In the genomic region with DNA sequence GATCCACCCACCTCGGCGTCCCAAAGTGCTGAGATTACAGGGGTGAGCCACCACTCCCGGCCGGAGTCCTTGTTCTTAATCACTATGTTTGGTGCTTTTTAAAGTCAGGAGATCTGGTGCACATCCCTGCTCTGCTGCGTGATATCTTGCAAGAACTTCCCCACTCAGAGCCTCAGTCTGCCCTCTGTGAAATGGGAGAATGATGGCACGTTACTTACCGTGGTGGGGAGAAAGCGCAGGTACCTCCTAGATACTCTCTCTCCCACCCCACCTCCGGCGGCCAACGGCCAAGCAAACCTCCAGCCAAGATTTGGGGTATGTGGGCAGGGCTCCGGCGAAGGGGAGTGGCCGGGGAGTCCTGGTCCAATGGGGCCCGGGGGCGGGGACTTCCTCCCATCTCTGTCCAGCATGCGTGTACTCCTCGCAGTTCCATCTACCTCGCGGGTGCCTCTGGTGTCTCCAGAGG, we compare ENCODE assay signal across 8 cellular contexts. TPM values are rescaled to one million over a fixed set of nuclear protein-coding genes. Genes with fewer than 3 reads are reported as not detected.
DNase-seq lines count a peak whose midpoint lies in the region; ATAC-seq, FAIRE-seq and TF ChIP-seq lines count a peak whose summit lies in the region.

Gene RYR1, plus strand, starts transcription at position 424 of the 466 bp plus-strand sequence. CDS start 139 bp downstream, outside the sequence.

- TF ChIP-seq CTCF in brain (conservative IDR thresholded peaks at IDR 0.05): no peak
- no peak for TF ChIP-seq CTCF in left lung (IDR thresholded peaks at IDR 0.05)

- H3K9me3 ChIP-seq in left lung: no peaks in the 10 kb centered on the region

- ATAC-seq in left lung: peak; percentile 78

- H3K27ac Mint-ChIP-seq in brain: peak within 1 kb of the TSS in 3 of 5 experiments; percentile 5 to 86 (median 81)
- no peak within 1 kb of the TSS for H3K27ac Mint-ChIP-seq in stimulated activated naive CD8-positive, alpha-beta T cell treated with anti-CD3 and anti-CD28 coated beads, Interleukin-15, Interleukin-2, amounts not matched to agents 100 ng/mL and 50 ng/mL, for 24 hours

- intact Hi-C loops in left lung (cut with DNase I): no loop called here

- FAIRE-seq in GM12892 (lab: Jason Lieb, UNC) (no peak), H54 (lab: Jason Lieb, UNC) (no peak)

- H3K36me3 Mint-ChIP-seq in brain: no peaks in the 10 kb centered on the region
- no peaks in the 10 kb centered on the region for H3K36me3 Mint-ChIP-seq in stimulated activated naive CD8-positive, alpha-beta T cell treated with anti-CD3 and anti-CD28 coated beads, Interleukin-15, Interleukin-2, amounts not matched to agents 100 ng/mL and 50 ng/mL, for 24 hours (ENCODE audit: low read depth)

- H3K36me3 ChIP-seq in left lung: no peaks in the 10 kb centered on the region

- peaks cover 31% of the 10 kb centered on the region for H3K27me3 Mint-ChIP-seq in brain
- H3K27me3 Mint-ChIP-seq in stimulated activated naive CD8-positive, alpha-beta T cell treated with anti-CD3 and anti-CD28 coated beads, Interleukin-15, Interleukin-2, amounts not matched to agents 100 ng/mL and 50 ng/mL, for 24 hours: peaks cover 21% of the 10 kb centered on the region

- no peak within 1 kb of the TSS for H3K27ac ChIP-seq in left lung

- peak; percentile 74 for DNase-seq in GM12892 (ENCODE audit: insufficient read length)
- peak in 3 of 5 donors; percentile 17 to 64 (median 23) for DNase-seq in T-helper 1 cell
- peak; percentile 69 to 94 for DNase-seq in left lung
- no peak for DNase-seq in NCI-H1436 treated with DMSO at 0.1 percent for 48 hours (lab: John Stamatoyannopoulos, UW)
- DNase-seq in NCI-H446 treated with DMSO at 0.1 percent for 48 hours (lab: John Stamatoyannopoulos, UW): no peak
- DNase-seq in H54 (ENCODE audit: insufficient read length, low spot score): no peak

- peaks cover 12 to 68% of the 10 kb centered on the region in 2 donors for H3K27me3 ChIP-seq in left lung

- no peaks in the 10 kb centered on the region for H3K9me3 Mint-ChIP-seq in brain
- no peaks in the 10 kb centered on the region for H3K9me3 Mint-ChIP-seq in stimulated activated naive CD8-positive, alpha-beta T cell treated with anti-CD3 and anti-CD28 coated beads, Interleukin-15, Interleukin-2, amounts not matched to agents 100 ng/mL and 50 ng/mL, for 24 hours

- peaks cover 14% of the 10 kb centered on the region for H3K4me1 Mint-ChIP-seq in brain
- H3K4me1 Mint-ChIP-seq in stimulated activated naive CD8-positive, alpha-beta T cell treated with anti-CD3 and anti-CD28 coated beads, Interleukin-15, Interleukin-2, amounts not matched to agents 100 ng/mL and 50 ng/mL, for 24 hours (ENCODE audit: low read depth): peaks cover 28% of the 10 kb centered on the region

- H3K4me3 ChIP-seq in left lung: no peak within 1 kb of the TSS

- peaks cover 0 to 11% of the 10 kb centered on the region in 2 donors for H3K4me1 ChIP-seq in left lung

- peak within 1 kb of the TSS in 4 of 5 experiments; percentile 64 to 90 (median 80) for H3K4me3 Mint-ChIP-seq in brain
- H3K4me3 Mint-ChIP-seq in stimulated activated naive CD8-positive, alpha-beta T cell treated with anti-CD3 and anti-CD28 coated beads, Interleukin-15, Interleukin-2, amounts not matched to agents 100 ng/mL and 50 ng/mL, for 24 hours: peak within 1 kb of the TSS; percentile 26

- TF ChIP-seq POLR2A in GM12892 (IDR thresholded peaks at IDR 0.05; ENCODE audit: low read depth, low read length) (no peak), H54 (IDR thresholded peaks at IDR 0.05; ENCODE audit: low read depth, low read length) (no peak)

RNA-seq across cellular contexts. Expression of gene RYR1, which starts in this region (rescaled TPM):
- polyA plus RNA-seq in GM12892 (2012; ENCODE audit: missing spikeins): 0.13 TPM
- 10.2 TPM for polyA plus RNA-seq in brain (ENCODE audit: insufficient read depth, low read depth, low replicate concordance)
- total RNA-seq in left lung: 1 to 10 TPM; 3.6 to 3.9 TPM

Comparison
In these comparisons a context has a peak if more than half of its experiments do, and no peak if none do; other contexts are left out.
1. DNase-seq: peak in GM12892 (single experiment), T-helper 1 cell (3 of 5) and left lung (2 of 2); none in NCI-H1436 treated with DMSO at 0.1 percent for 48 hours (single experiment), NCI-H446 treated with DMSO at 0.1 percent for 48 hours (single experiment) and H54 (single experiment).